2 cellular contexts compared by ENCODE assay signal in the genomic region with DNA sequence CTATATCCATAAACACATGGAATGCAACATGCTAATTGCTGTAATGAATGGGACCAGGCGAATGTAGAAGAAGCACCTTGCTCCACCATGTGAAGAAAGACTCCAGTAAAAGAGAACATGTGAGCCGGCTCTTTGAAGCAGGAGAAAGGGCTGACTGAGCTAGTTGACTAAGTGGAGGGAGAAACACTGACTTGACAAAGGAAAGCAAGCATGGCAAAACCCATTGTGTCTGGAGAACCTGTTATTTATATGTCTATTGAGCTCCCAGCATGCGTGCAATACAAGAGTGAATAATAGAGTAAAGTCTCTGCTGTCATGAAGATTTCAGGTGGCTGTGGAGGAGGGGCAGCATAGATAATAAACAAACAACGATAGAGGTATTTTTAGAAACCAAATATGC.
TF ChIP-seq lines count a peak whose summit lies in the region.

No MANE protein-coding gene starts in this region.

TF ChIP-seq in H1, 55 proteins besides CTCF, POLR2A, EP300 and RAD21 (continued from another document):
- TF ChIP-seq, protein P1, sequence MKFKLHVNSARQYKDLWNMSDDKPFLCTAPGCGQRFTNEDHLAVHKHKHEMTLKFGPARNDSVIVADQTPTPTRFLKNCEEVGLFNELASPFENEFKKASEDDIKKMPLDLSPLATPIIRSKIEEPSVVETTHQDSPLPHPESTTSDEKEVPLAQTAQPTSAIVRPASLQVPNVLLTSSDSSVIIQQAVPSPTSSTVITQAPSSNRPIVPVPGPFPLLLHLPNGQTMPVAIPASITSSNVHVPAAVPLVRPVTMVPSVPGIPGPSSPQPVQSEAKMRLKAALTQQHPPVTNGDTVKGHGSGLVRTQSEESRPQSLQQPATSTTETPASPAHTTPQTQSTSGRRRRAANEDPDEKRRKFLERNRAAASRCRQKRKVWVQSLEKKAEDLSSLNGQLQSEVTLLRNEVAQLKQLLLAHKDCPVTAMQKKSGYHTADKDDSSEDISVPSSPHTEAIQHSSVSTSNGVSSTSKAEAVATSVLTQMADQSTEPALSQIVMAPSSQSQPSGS (IDR thresholded peaks at IDR 0.05; ENCODE audit: low read length): no peak
- TF ChIP-seq CBX5 (IDR thresholded peaks at IDR 0.05; ENCODE audit: low read depth, low read length) (no peak), POLR2AphosphoS5 (IDR thresholded peaks at IDR 0.05; ENCODE audit: low read depth, low read length) (no peak), GTF2F1 (IDR thresholded peaks at IDR 0.05; ENCODE audit: borderline replicate concordance, low read depth, low read length) (no peak)
- TF ChIP-seq, protein P2, sequence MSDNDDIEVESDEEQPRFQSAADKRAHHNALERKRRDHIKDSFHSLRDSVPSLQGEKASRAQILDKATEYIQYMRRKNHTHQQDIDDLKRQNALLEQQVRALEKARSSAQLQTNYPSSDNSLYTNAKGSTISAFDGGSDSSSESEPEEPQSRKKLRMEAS (IDR thresholded peaks at IDR 0.05): peak; percentile 39; the same call in 1 of the 2 replicates
TF ChIP-seq in H1: peak in this region for 2.

TF ChIP-seq in neural cell, 6 proteins besides CTCF, POLR2A, EP300 and RAD21:
- TF ChIP-seq, protein P3, sequence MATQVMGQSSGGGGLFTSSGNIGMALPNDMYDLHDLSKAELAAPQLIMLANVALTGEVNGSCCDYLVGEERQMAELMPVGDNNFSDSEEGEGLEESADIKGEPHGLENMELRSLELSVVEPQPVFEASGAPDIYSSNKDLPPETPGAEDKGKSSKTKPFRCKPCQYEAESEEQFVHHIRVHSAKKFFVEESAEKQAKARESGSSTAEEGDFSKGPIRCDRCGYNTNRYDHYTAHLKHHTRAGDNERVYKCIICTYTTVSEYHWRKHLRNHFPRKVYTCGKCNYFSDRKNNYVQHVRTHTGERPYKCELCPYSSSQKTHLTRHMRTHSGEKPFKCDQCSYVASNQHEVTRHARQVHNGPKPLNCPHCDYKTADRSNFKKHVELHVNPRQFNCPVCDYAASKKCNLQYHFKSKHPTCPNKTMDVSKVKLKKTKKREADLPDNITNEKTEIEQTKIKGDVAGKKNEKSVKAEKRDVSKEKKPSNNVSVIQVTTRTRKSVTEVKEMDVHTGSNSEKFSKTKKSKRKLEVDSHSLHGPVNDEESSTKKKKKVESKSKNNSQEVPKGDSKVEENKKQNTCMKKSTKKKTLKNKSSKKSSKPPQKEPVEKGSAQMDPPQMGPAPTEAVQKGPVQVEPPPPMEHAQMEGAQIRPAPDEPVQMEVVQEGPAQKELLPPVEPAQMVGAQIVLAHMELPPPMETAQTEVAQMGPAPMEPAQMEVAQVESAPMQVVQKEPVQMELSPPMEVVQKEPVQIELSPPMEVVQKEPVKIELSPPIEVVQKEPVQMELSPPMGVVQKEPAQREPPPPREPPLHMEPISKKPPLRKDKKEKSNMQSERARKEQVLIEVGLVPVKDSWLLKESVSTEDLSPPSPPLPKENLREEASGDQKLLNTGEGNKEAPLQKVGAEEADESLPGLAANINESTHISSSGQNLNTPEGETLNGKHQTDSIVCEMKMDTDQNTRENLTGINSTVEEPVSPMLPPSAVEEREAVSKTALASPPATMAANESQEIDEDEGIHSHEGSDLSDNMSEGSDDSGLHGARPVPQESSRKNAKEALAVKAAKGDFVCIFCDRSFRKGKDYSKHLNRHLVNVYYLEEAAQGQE (IDR thresholded peaks at IDR 0.05; ENCODE audit: borderline replicate concordance): no peak
- peak; percentile 59 for TF ChIP-seq POLR2AphosphoS5 (IDR thresholded peaks at IDR 0.05)
